ENCODE assay signal across 27 cellular contexts in the genomic region with DNA sequence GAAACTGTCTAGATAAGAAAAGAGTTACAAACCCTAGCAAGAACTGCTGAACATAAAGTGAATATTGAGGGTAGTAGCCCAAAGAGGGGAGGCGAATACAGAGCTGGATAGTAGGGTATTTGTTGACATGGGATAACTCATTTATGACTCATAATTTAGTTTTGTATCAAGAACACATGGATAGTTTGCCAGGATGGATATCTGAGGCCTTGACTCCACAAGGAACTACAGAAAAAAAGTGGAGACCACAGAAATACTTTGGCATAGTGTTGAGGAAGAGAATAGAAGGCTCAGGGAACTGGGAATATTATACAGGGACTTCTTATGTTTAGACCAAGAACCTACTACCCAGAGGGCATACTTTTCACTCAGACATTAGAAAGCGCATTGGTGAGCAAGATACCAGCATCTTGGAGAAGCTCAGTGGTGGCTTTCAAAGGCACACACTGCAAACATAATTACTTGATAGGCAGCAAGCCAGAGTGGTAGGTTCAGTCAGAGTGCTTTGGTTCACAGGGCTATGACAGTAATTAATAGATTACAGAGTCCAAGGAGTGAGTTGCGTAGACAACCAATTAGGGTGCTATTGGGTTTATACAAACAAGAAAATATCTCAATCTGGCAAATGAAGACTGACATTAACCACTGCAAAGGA. TPM values are rescaled to one million over a fixed set of nuclear protein-coding genes. Genes with fewer than 3 reads are reported as not detected.
DNase-seq lines count a peak whose midpoint lies in the region; ATAC-seq and TF ChIP-seq lines count a peak whose summit lies in the region.
"Had no signal": no experiment of that assay in that cellular context is flagged by ENCODE, and none has a peak within 500 bp of the region (broad histone marks: within the 10 kb centered on the region; RNA-seq: fewer than 3 reads in every experiment).

No MANE protein-coding gene starts in this region.

- intact Hi-C loops in esophagus muscularis mucosa (cut with DNase I): no loop called here

- no peaks in the 10 kb centered on the region for H3K27me3 ChIP-seq in RWPE2 (ENCODE audit: insufficient read depth, poor library complexity, severe bottlenecking)
- H3K27me3 ChIP-seq in muscle layer of duodenum (ENCODE audit: low read depth, low read length): no peaks in the 10 kb centered on the region
- no peaks in the 10 kb centered on the region for H3K27me3 ChIP-seq in esophagus muscularis mucosa
- H3K27me3 ChIP-seq: upper lobe of right lung had no signal

- ATAC-seq in RWPE2 (ENCODE audit: low read depth): 0 out of 3 replicates have a peak, but pooled peaks have one; percentile 28
- ATAC-seq in GM21825 (IDR thresholded peaks at IDR 0.05; ENCODE audit: unreplicated experiment): no peak
- ATAC-seq: HepG2, upper lobe of right lung had no signal

- H3K36me3 ChIP-seq in RWPE2 (ENCODE audit: low read depth): no peaks in the 10 kb centered on the region
- H3K36me3 ChIP-seq in muscle layer of duodenum (ENCODE audit: control insufficient read depth in 1 of 2, insufficient read depth in 2 of 2, low read length in 2 of 2): no peaks in the 10 kb centered on the region
- H3K36me3 ChIP-seq in esophagus muscularis mucosa: no peaks in the 10 kb centered on the region
- H3K36me3 ChIP-seq: upper lobe of right lung had no signal

- H3K9me3 ChIP-seq in RWPE2 (ENCODE audit: severe bottlenecking) (no peaks in the 10 kb centered on the region), muscle layer of duodenum (ENCODE audit: control insufficient read depth in 1 of 2, low read length in 2 of 2) (no peaks in the 10 kb centered on the region), esophagus muscularis mucosa (no peaks in the 10 kb centered on the region)
- H3K9me3 ChIP-seq: upper lobe of right lung had no signal

- 94% methylated on average over 3 of the region's 3 CpGs for WGBS in esophagus muscularis mucosa

- no peak for TF ChIP-seq POLR2A in esophagus muscularis mucosa (IDR thresholded peaks at IDR 0.05; ENCODE audit: low read depth)

- TF ChIP-seq CTCF in RWPE2 (IDR thresholded peaks at IDR 0.05; ENCODE audit: poor library complexity, severe bottlenecking) (no peak), fibroblast of pulmonary artery (IDR thresholded peaks at IDR 0.05; ENCODE audit: low read length, missing control alignments) (no peak), esophagus muscularis mucosa (IDR thresholded peaks at IDR 0.05) (no peak)

- H3K27ac ChIP-seq in RWPE2 (ENCODE audit: poor library complexity, severe bottlenecking) (no peak overlapping the region), muscle layer of duodenum (ENCODE audit: low read length) (peak overlapping the region; percentile 9), esophagus muscularis mucosa (replicated peaks in 1 of 4) (no peak overlapping the region)
- H3K27ac ChIP-seq: upper lobe of right lung had no signal

- H3K4me1 ChIP-seq in RWPE2 (ENCODE audit: insufficient read depth, poor library complexity, severe bottlenecking) (no peaks in the 10 kb centered on the region), muscle layer of duodenum (ENCODE audit: control insufficient read depth in 1 of 2, insufficient read depth in 2 of 2, low read length in 2 of 2) (peaks cover 0 to 4% of the 10 kb centered on the region in 2 donors), esophagus muscularis mucosa (no peaks in the 10 kb centered on the region)
- H3K4me1 ChIP-seq: upper lobe of right lung had no signal

- H3K4me3 ChIP-seq in RWPE2 (ENCODE audit: severe bottlenecking) (no peak overlapping the region), fibroblast of pulmonary artery (replicated peaks; ENCODE audit: low read depth, low read length) (no peak overlapping the region), muscle layer of duodenum (ENCODE audit: low read depth in 1 of 2, low read length in 2 of 2) (no peak overlapping the region), esophagus muscularis mucosa (no peak overlapping the region)
- H3K4me3 ChIP-seq: smooth muscle cell, upper lobe of right lung had no signal

- no peak for TF ChIP-seq EP300 in esophagus muscularis mucosa (IDR thresholded peaks at IDR 0.05)

- DNase-seq in HT1080 (ENCODE audit: low read depth) (peak; percentile 36), RWPE2 (ENCODE audit: low spot score) (no peak), fibroblast of pulmonary artery (ENCODE audit: low read depth) (peak; percentile 27), esophagus muscularis mucosa (ENCODE audit: extremely low spot score) (no peak), NCI-H1930 (lab: John Stamatoyannopoulos, UW) (no peak)
- DNase-seq in activated CD4-positive, alpha-beta T cell treated with anti-CD3 and anti-CD28 coated beads for 1 hour: no peak
- DNase-seq: activated B cell treated with CpG ODN at 0.5 μM for 24 hours; activated CD4-positive, alpha-beta T cell treated with anti-CD3 and anti-CD28 coated beads, Interleukin-2, amount 50 U/mL, for 48 hours; CD4-positive, alpha-beta T cell; DMS 273 treated with DMSO at 0.1 percent for 48 hours; erythroblast; GDM1; kidney glomerular epithelial cell; mesenchymal stem cell; naive B cell; NCI-H1092; NCI-H2081; NCI-H345; OCI-M1; SHP77; stimulated activated CD4-positive, alpha-beta T cell treated with anti-CD3 and anti-CD28 coated beads, Interleukin-2, amount 100 ng/mL, for 24 hours; upper lobe of right lung had no signal

RNA-seq across cellular contexts. Expression of a gene that starts 51.9 kb away (rescaled TPM):
- total RNA-seq in HT1080 (2014; rRNA removed; shearing (Covaris generic)): 0.05 TPM in 1 of 2 replicates, not detected in the other
- polyA plus RNA-seq in HT1080 (2015; cell fraction: cytosol; rRNA removed): 0.02 and 0.08 TPM in 2 replicates
- polyA plus RNA-seq in HT1080 (2015; cell fraction: nucleus; rRNA removed): 0.02 TPM in 1 of 2 replicates, not detected in the other
- 10 to 100 TPM in 2 of 4 donors, 1 to 10 TPM in 2; 6.3 to 13.2 (median 9.1) TPM for total RNA-seq in esophagus muscularis mucosa
- total RNA-seq: activated B cell treated with CpG ODN at 0.5 μM for 24 hours; CD4-positive, alpha-beta T cell; pulmonary artery endothelial cell had no signal

Comparison
In these comparisons a context has a peak if more than half of its experiments do, and no peak if none do; other contexts are left out.
1. DNase-seq: peak in HT1080 (single experiment) and fibroblast of pulmonary artery (single experiment); none in RWPE2 (single experiment), esophagus muscularis mucosa (single experiment), NCI-H1930 (0 of 2) and activated CD4-positive, alpha-beta T cell treated with anti-CD3 and anti-CD28 coated beads for 1 hour (single experiment).